ENCODE assay signal across 1 cellular context in genomic region chr20:31835554-31835953, GRCh38.
TF ChIP-seq lines count a peak whose summit lies in the region.

No MANE protein-coding gene starts in this region.

TF ChIP-seq in H1, 55 proteins besides CTCF, POLR2A, EP300 and RAD21:
- TF ChIP-seq GTF2F1 (IDR thresholded peaks at IDR 0.05; ENCODE audit: borderline replicate concordance, low read depth, low read length): no peak
- no peak for TF ChIP-seq SIX5 (IDR thresholded peaks at IDR 0.05; ENCODE audit: low read depth, low read length)
- no peak for TF ChIP-seq FOSL1 (IDR thresholded peaks at IDR 0.05; ENCODE audit: insufficient read depth, low read depth, low read length)
- TF ChIP-seq CBX8 (IDR thresholded peaks at IDR 0.05; ENCODE audit: borderline replicate concordance, low read depth, low read length): no peak
- TF ChIP-seq RBBP5 (IDR thresholded peaks at IDR 0.05; ENCODE audit: borderline replicate concordance, low read depth, low read length): no peak
- no peak for TF ChIP-seq MAX (IDR thresholded peaks at IDR 0.05)
- TF ChIP-seq BCL11A (IDR thresholded peaks at IDR 0.05; ENCODE audit: low read depth in 2 of 2, low read length in 2 of 2): no peak
- no peak for TF ChIP-seq TEAD4 (IDR thresholded peaks at IDR 0.05; ENCODE audit: low read depth, low read length)
- TF ChIP-seq POLR2AphosphoS5 (IDR thresholded peaks at IDR 0.05; ENCODE audit: low read depth, low read length): no peak
- no peak for TF ChIP-seq BACH1 (IDR thresholded peaks at IDR 0.05; ENCODE audit: low read length)
- TF ChIP-seq POU5F1 (IDR thresholded peaks at IDR 0.05; ENCODE audit: low read depth, low read length): no peak
- no peak for TF ChIP-seq KDM1A (IDR thresholded peaks at IDR 0.05; ENCODE audit: borderline replicate concordance, low read length)
- no peak for TF ChIP-seq YY1 (IDR thresholded peaks at IDR 0.05; ENCODE audit: low read depth, low read length)
- no peak for TF ChIP-seq GABPA (IDR thresholded peaks at IDR 0.05; ENCODE audit: borderline replicate concordance, insufficient read depth, low read length)
- TF ChIP-seq RXRA (IDR thresholded peaks at IDR 0.05; ENCODE audit: insufficient read depth, low read depth, low read length): no peak
- TF ChIP-seq SIN3A (conservative IDR thresholded peaks at IDR 0.05 in 1 of 2, IDR thresholded peaks at IDR 0.05 in 1 of 2; ENCODE audit: low read depth in 1 of 2, low read length in 2 of 2): no peak
- TF ChIP-seq ATF2 (IDR thresholded peaks at IDR 0.05; ENCODE audit: low read length): no peak
- no peak for TF ChIP-seq RNF2 (IDR thresholded peaks at IDR 0.05; ENCODE audit: borderline replicate concordance, low read depth, low read length, missing control alignments, poor library complexity, severe bottlenecking)
TF ChIP-seq in H1: peak in this region for 0.
